Comparison of ENCODE assay signal across 1 cellular context in genomic region chr5:176541338-176542134, GRCh38.
TF ChIP-seq lines count a peak whose summit lies in the region.

No MANE protein-coding gene starts in this region.

TF ChIP-seq in HepG2, 621 proteins besides CTCF, POLR2A, EP300 and RAD21 (continued from another document and continues in another):
- TF ChIP-seq ARID5B (CRISPR knock-in tag; IDR thresholded peaks at IDR 0.05) (no peak), ZNF251 (CRISPR knock-in tag; IDR thresholded peaks at IDR 0.05) (no peak), ZNF207 (IDR thresholded peaks at IDR 0.05; ENCODE audit: borderline replicate concordance) (no peak), SMARCC2 (IDR thresholded peaks at IDR 0.05) (no peak), GPBP1L1 (CRISPR knock-in tag; IDR thresholded peaks at IDR 0.05) (no peak), MAFK (conservative IDR thresholded peaks at IDR 0.05 in 1 of 2, IDR thresholded peaks at IDR 0.05 in 1 of 2; ENCODE audit: low read length in 2 of 2) (no peak), ZBTB40 (IDR thresholded peaks at IDR 0.05) (no peak), ZBTB40 (CRISPR knock-in tag; IDR thresholded peaks at IDR 0.05) (no peak), AHDC1 (CRISPR knock-in tag; IDR thresholded peaks at IDR 0.05; ENCODE audit: borderline replicate concordance) (no peak), FUBP1 (CRISPR knock-in tag; IDR thresholded peaks at IDR 0.05; ENCODE audit: borderline replicate concordance) (no peak), E2F2 (CRISPR knock-in tag; IDR thresholded peaks at IDR 0.05; ENCODE audit: borderline replicate concordance) (no peak), DR1 (CRISPR knock-in tag; IDR thresholded peaks at IDR 0.05) (no peak), EEA1 (CRISPR knock-in tag; IDR thresholded peaks at IDR 0.05; ENCODE audit: borderline replicate concordance) (no peak), DMTF1 (CRISPR knock-in tag; IDR thresholded peaks at IDR 0.05) (no peak), HHEX (CRISPR knock-in tag; IDR thresholded peaks at IDR 0.05) (no peak), ZNF883 (CRISPR knock-in tag; IDR thresholded peaks at IDR 0.05; ENCODE audit: not compliant biosample characterization) (no peak), ZNF574 (CRISPR knock-in tag; IDR thresholded peaks at IDR 0.05) (peak; percentile 39; the same call in 1 of the 2 replicates), ZNF34 (CRISPR knock-in tag; IDR thresholded peaks at IDR 0.05; ENCODE audit: borderline replicate concordance) (no peak), MEF2D (CRISPR knock-in tag; IDR thresholded peaks at IDR 0.05) (no peak), ZNF567 (CRISPR knock-in tag; IDR thresholded peaks at IDR 0.05; ENCODE audit: borderline replicate concordance) (no peak)
